In genomic region chr19:16327131-16327450, GRCh38 we compare ENCODE assay signal across 10 cellular contexts. TPM values are rescaled to one million over a fixed set of nuclear protein-coding genes. Genes with fewer than 3 reads are reported as not detected.
DNase-seq lines count a peak whose midpoint lies in the region; ATAC-seq and TF ChIP-seq lines count a peak whose summit lies in the region.
"Had no signal": no experiment of that assay in that cellular context is flagged by ENCODE, and none has a peak within 500 bp of the region (broad histone marks: within the 10 kb centered on the region; RNA-seq: fewer than 3 reads in every experiment).

No MANE protein-coding gene starts in this region.

- peak overlapping the region; percentile 85 for H3K4me2 ChIP-seq in SK-N-SH

- no peak overlapping the region for H3K27ac ChIP-seq in SK-N-SH (ENCODE audit: low read depth in 2 of 2, low read length in 1 of 2)
- H3K27ac ChIP-seq: 22Rv1 had no signal

- H3K4me3 ChIP-seq in SK-N-SH (ENCODE audit: low read depth in 2 of 2, low read length in 1 of 2), result peak overlapping the region in 1 of 2 experiments; percentile 52; a peak in 1 of 4 replicates
- H3K4me3 ChIP-seq in iPS-15b (ENCODE audit: low read depth, low read length), result peak overlapping the region; percentile 92

- H3K79me2 ChIP-seq in SK-N-SH (ENCODE audit: insufficient read depth), result peaks cover 19% of the 10 kb centered on the region; the same call in 1 of the 2 replicates

- H3K4me1 Mint-ChIP-seq in activated CD4-positive, alpha-beta memory T cell treated with anti-CD3 and anti-CD28 coated beads, Interleukin-2, amount 10 ng/mL, durations not matched to agents 7 days and 5 days, result peaks cover 65% of the 10 kb centered on the region
- H3K4me1 Mint-ChIP-seq in stimulated activated naive B cell treated with anti-CD40 and anti-IgM and Interleukin-4, amounts not matched to agents 10 μg/mL and 1 μg/mL and 100 μg/mL, for 72 hours, result peaks cover 35 to 63% of the 10 kb centered on the region in 2 donors

- peaks cover 22% of the 10 kb centered on the region; the same call in 1 of the 2 replicates for H3K27me3 ChIP-seq in SK-N-SH (ENCODE audit: insufficient read depth)
- H3K27me3 ChIP-seq in iPS-15b (ENCODE audit: control insufficient read depth, insufficient read depth, low read length), result peaks cover 49% of the 10 kb centered on the region

- TF ChIP-seq RAD21 in SK-N-SH (IDR thresholded peaks at IDR 0.05; ENCODE audit: low read length), result no peak

- CTCF ChIA-PET in SK-N-SH (lab: Yijun Ruan, JAX), result no interaction called here
- CTCF ChIA-PET in activated CD4-positive, alpha-beta memory T cell treated with anti-CD3 and anti-CD28 coated beads, Interleukin-2, amount 10 ng/mL, durations not matched to agents 7 days and 5 days (lab: Charles Lee), result interaction anchor here (1.0 to 6.1 kb wide), 6 partner anchors 12 to 80 kb away, joined by 5 to 113 read pairs (median 46); no protein-coding TSS in a partner anchor

- no peak overlapping the region for H2AFZ ChIP-seq in SK-N-SH (ENCODE audit: low read depth)

- TF ChIP-seq CTCF in SK-N-SH (IDR thresholded peaks at IDR 0.05), result no peak

- peaks cover 50% of the 10 kb centered on the region for H3K36me3 Mint-ChIP-seq in activated CD4-positive, alpha-beta memory T cell treated with anti-CD3 and anti-CD28 coated beads, Interleukin-2, amount 10 ng/mL, durations not matched to agents 7 days and 5 days (ENCODE audit: low read depth)
- H3K36me3 Mint-ChIP-seq in stimulated activated naive B cell treated with anti-CD40 and anti-IgM and Interleukin-4, amounts not matched to agents 10 μg/mL and 1 μg/mL and 100 μg/mL, for 72 hours, result peaks cover 9 to 16% of the 10 kb centered on the region in 2 donors

- H4K20me1 ChIP-seq in SK-N-SH (ENCODE audit: insufficient read depth), result peaks cover 35% of the 10 kb centered on the region

- peak overlapping the region; percentile 99 for H3K4me3 Mint-ChIP-seq in activated CD4-positive, alpha-beta memory T cell treated with anti-CD3 and anti-CD28 coated beads, Interleukin-2, amount 10 ng/mL, durations not matched to agents 7 days and 5 days
- H3K4me3 Mint-ChIP-seq in stimulated activated naive B cell treated with anti-CD40 and anti-IgM and Interleukin-4, amounts not matched to agents 10 μg/mL and 1 μg/mL and 100 μg/mL, for 72 hours, result peak overlapping the region; percentile 56 to 79

- H3K36me3 ChIP-seq in SK-N-SH (replicated peaks in 1 of 2; ENCODE audit: control insufficient read depth in 1 of 2, insufficient read depth in 2 of 2, low read length in 1 of 2), result peaks cover 0 to 3% of the 10 kb centered on the region in 2 experiments
- no peaks in the 10 kb centered on the region for H3K36me3 ChIP-seq in iPS-15b (ENCODE audit: control insufficient read depth, insufficient read depth, low read length)

- H3K9me2 ChIP-seq in SK-N-SH, result no peaks in the 10 kb centered on the region

- H3F3A ChIP-seq in SK-N-SH (replicated peaks; ENCODE audit: insufficient read depth), result peaks cover 49% of the 10 kb centered on the region

- ATAC-seq in SK-N-SH treated with all-trans-retinoic acid at 6 μM for 48 hours, result no peak
- ATAC-seq in stimulated activated naive B cell treated with anti-CD40 and anti-IgM and Interleukin-4, amounts not matched to agents 10 μg/mL and 1 μg/mL and 100 μg/mL, for 72 hours (replicated peaks), result no peak
- no peak for ATAC-seq in left lobe of liver

- peak overlapping the region; percentile 67; the same call in 1 of the 2 replicates for H3K9ac ChIP-seq in SK-N-SH
- no peak overlapping the region for H3K9ac ChIP-seq in iPS-15b (ENCODE audit: low read depth, low read length)

- peaks cover 21% of the 10 kb centered on the region for H3K27me3 Mint-ChIP-seq in activated CD4-positive, alpha-beta memory T cell treated with anti-CD3 and anti-CD28 coated beads, Interleukin-2, amount 10 ng/mL, durations not matched to agents 7 days and 5 days
- H3K27me3 Mint-ChIP-seq in stimulated activated naive B cell treated with anti-CD40 and anti-IgM and Interleukin-4, amounts not matched to agents 10 μg/mL and 1 μg/mL and 100 μg/mL, for 72 hours, result peaks cover 0 to 8% of the 10 kb centered on the region in 2 donors

- H3K9me3 ChIP-seq in SK-N-SH (no peaks in the 10 kb centered on the region), iPS-15b (ENCODE audit: control insufficient read depth, insufficient read depth, low read length) (no peaks in the 10 kb centered on the region)

- peak overlapping the region; percentile 97 for H3K27ac Mint-ChIP-seq in activated CD4-positive, alpha-beta memory T cell treated with anti-CD3 and anti-CD28 coated beads, Interleukin-2, amount 10 ng/mL, durations not matched to agents 7 days and 5 days
- H3K27ac Mint-ChIP-seq in stimulated activated naive B cell treated with anti-CD40 and anti-IgM and Interleukin-4, amounts not matched to agents 10 μg/mL and 1 μg/mL and 100 μg/mL, for 72 hours, result peak overlapping the region; percentile 82

- POLR2A ChIA-PET in SK-N-SH (lab: Yijun Ruan, JAX), result no interaction called here
- POLR2A ChIA-PET in activated CD4-positive, alpha-beta memory T cell treated with anti-CD3 and anti-CD28 coated beads, Interleukin-2, amount 10 ng/mL, durations not matched to agents 7 days and 5 days (lab: Charles Lee), result interaction anchor here (0.6 to 29.2 kb wide), 9 partner anchors 16 to 250 kb away, joined by 3 to 3221 read pairs (median 65); partner anchors contain the start of genes HSH2D and TPM4

- DNase-seq in SK-N-SH, result no peak
- DNase-seq in activated CD4-positive, alpha-beta memory T cell treated with anti-CD3 and anti-CD28 coated beads, Interleukin-2, amount 10 ng/mL, durations not matched to agents 7 days and 5 days, result no peak
- no peak for DNase-seq in stimulated activated naive B cell treated with anti-CD40 and anti-IgM and Interleukin-4, amounts not matched to agents 10 μg/mL and 1 μg/mL and 100 μg/mL, for 72 hours
- DNase-seq in SW480 (ENCODE audit: low spot score), result no peak
- no peak for DNase-seq in left lobe of liver (ENCODE audit: low spot score)
- no peak for DNase-seq in stimulated activated CD4-positive, alpha-beta T cell treated with anti-CD3 and anti-CD28 coated beads, Interleukin-15, amount 100 ng/mL, for 24 hours
- DNase-seq: kidney glomerular epithelial cell had no signal

- no peaks in the 10 kb centered on the region for H3K9me3 Mint-ChIP-seq in activated CD4-positive, alpha-beta memory T cell treated with anti-CD3 and anti-CD28 coated beads, Interleukin-2, amount 10 ng/mL, durations not matched to agents 7 days and 5 days
- no peaks in the 10 kb centered on the region for H3K9me3 Mint-ChIP-seq in stimulated activated naive B cell treated with anti-CD40 and anti-IgM and Interleukin-4, amounts not matched to agents 10 μg/mL and 1 μg/mL and 100 μg/mL, for 72 hours

- no peaks in the 10 kb centered on the region for H3K4me1 ChIP-seq in SK-N-SH (ENCODE audit: control insufficient read depth in 1 of 2, insufficient read depth in 2 of 2, low read depth in 1 of 2, low read length in 1 of 2)
- no peaks in the 10 kb centered on the region for H3K4me1 ChIP-seq in iPS-15b (ENCODE audit: control insufficient read depth, insufficient read depth, low read length)

- WGBS in SK-N-SH (ENCODE audit: low lambda C conversion rate), result 67% methylated on average over 16 of the region's 16 CpGs

- no peak for TF ChIP-seq EP300 in SK-N-SH (IDR thresholded peaks at IDR 0.05; ENCODE audit: borderline replicate concordance in 1 of 2, low read depth in 1 of 2, low read length in 1 of 2)

TF ChIP-seq in SK-N-SH, 30 proteins besides CTCF, POLR2A, EP300 and RAD21 (continues in another document):
- TF ChIP-seq TAF1 (IDR thresholded peaks at IDR 0.05; ENCODE audit: borderline replicate concordance, low read depth, low read length) (no peak), NFIC (IDR thresholded peaks at IDR 0.05; ENCODE audit: borderline replicate concordance) (no peak), CHD2 (IDR thresholded peaks at IDR 0.05; ENCODE audit: low read length, partially characterized antibody) (no peak), ZBTB33 (IDR thresholded peaks at IDR 0.05; ENCODE audit: borderline replicate concordance, low read depth) (no peak)

TF ChIP-seq in SK-N-SH treated with all-trans-retinoic acid at 6 μM for 48 hours, 23 proteins besides CTCF, POLR2A, EP300 and RAD21:
- TF ChIP-seq ZC3H10 (CRISPR knock-in tag; IDR thresholded peaks at IDR 0.05) (no peak), PATZ1 (CRISPR knock-in tag; IDR thresholded peaks at IDR 0.05; ENCODE audit: borderline replicate concordance) (no peak), SNAI2 (CRISPR knock-in tag; IDR thresholded peaks at IDR 0.05) (no peak), OSR1 (CRISPR knock-in tag; IDR thresholded peaks at IDR 0.05) (no peak), GLIS3 (CRISPR knock-in tag; IDR thresholded peaks at IDR 0.05) (no peak), CSDC2 (CRISPR knock-in tag; IDR thresholded peaks at IDR 0.05) (no peak), BACH2 (CRISPR knock-in tag; IDR thresholded peaks at IDR 0.05; ENCODE audit: borderline replicate concordance) (no peak), ZFP3 (CRISPR knock-in tag; IDR thresholded peaks at IDR 0.05) (no peak), TOX (CRISPR knock-in tag; IDR thresholded peaks at IDR 0.05; ENCODE audit: borderline replicate concordance) (no peak)

RNA-seq across cellular contexts. Expression of gene KLF2, which starts 2.5 kb away (rescaled TPM):
- 2.8 and 6.9 TPM in 2 replicates for polyA plus RNA-seq in SK-N-SH (2012; rRNA removed)
- polyA plus RNA-seq in SK-N-SH (2012; cell fraction: cytosol; rRNA removed), result 3.7 and 6.6 TPM in 2 replicates
- polyA plus RNA-seq in SK-N-SH (2012; cell fraction: nucleus; rRNA removed), result 18.9 and 48.1 TPM in 2 replicates
- total RNA-seq in activated CD4-positive, alpha-beta memory T cell treated with anti-CD3 and anti-CD28 coated beads, Interleukin-2, amount 10 ng/mL, durations not matched to agents 7 days and 5 days, result 100 to 1,000 TPM; 410 to 423 TPM
- 8.5 TPM for total RNA-seq in left lobe of liver

Comparison
In these comparisons a context has a peak if more than half of its experiments do, and no peak if none do; other contexts are left out.
1. RNA of gene KLF2, which starts 2.5 kb away (total RNA-seq): 410 to 423 TPM in activated CD4-positive, alpha-beta memory T cell treated with anti-CD3 and anti-CD28 coated beads, Interleukin-2, amount 10 ng/mL, durations not matched to agents 7 days and 5 days; 8.5 TPM in left lobe of liver (single experiment); every median in the first group is over 10 times any median in the second.